In genomic region chr3:141921316-141921715, GRCh38 we compare ENCODE assay signal across 18 cellular contexts.
"Had no signal": no experiment of that assay in that cellular context is flagged by ENCODE, and none has a peak within 500 bp of the region (broad histone marks: within the 10 kb centered on the region; RNA-seq: fewer than 3 reads in every experiment).

No MANE protein-coding gene starts in this region.

- H3K27me3 Mint-ChIP-seq: dendritic cell treated with granulocyte-macrophage colony-stimulating factor and Interleukin-4, amounts not matched to agents 40 ng/mL and 50 ng/mL, for 4 days; stimulated activated naive CD8-positive, alpha-beta T cell treated with anti-CD3 and anti-CD28 coated beads, Interleukin-15, amount 100 ng/mL, for 72 hours had no signal

- H3K4me1 Mint-ChIP-seq: natural killer cell; stimulated activated naive CD8-positive, alpha-beta T cell treated with anti-CD3 and anti-CD28 coated beads, Interleukin-15, amount 100 ng/mL, for 72 hours had no signal

- H3K4me3 Mint-ChIP-seq: activated CD8-positive, alpha-beta T cell treated with anti-CD3 and anti-CD28 coated beads, Interleukin-2, amount 10 ng/mL, durations not matched to agents 7 days and 5 days; dendritic cell treated with granulocyte-macrophage colony-stimulating factor and Interleukin-4, amounts not matched to agents 40 ng/mL and 50 ng/mL, for 4 days; natural killer cell; stimulated activated naive CD8-positive, alpha-beta T cell treated with anti-CD3 and anti-CD28 coated beads, Interleukin-15, amount 100 ng/mL, for 72 hours had no signal

- H3K27ac Mint-ChIP-seq: dendritic cell treated with granulocyte-macrophage colony-stimulating factor and Interleukin-4, amounts not matched to agents 40 ng/mL and 50 ng/mL, for 4 days; natural killer cell; stimulated activated naive CD8-positive, alpha-beta T cell treated with anti-CD3 and anti-CD28 coated beads, Interleukin-15, amount 100 ng/mL, for 72 hours had no signal

- ATAC-seq: activated CD8-positive, alpha-beta T cell treated with anti-CD3 and anti-CD28 coated beads, Interleukin-2, amount 10 ng/mL, durations not matched to agents 7 days and 5 days; lower lobe of right lung; natural killer cell; right lobe of liver; stimulated activated naive CD8-positive, alpha-beta T cell treated with anti-CD3 and anti-CD28 coated beads, Interleukin-15, amount 100 ng/mL, for 72 hours had no signal

- H3K36me3 Mint-ChIP-seq: natural killer cell had no signal

- H3K9me3 Mint-ChIP-seq: activated naive CD4-positive, alpha-beta T cell treated with anti-CD3 and anti-CD28 coated beads, Interleukin-2, amount 50 U/mL, for 72 hours; dendritic cell treated with granulocyte-macrophage colony-stimulating factor and Interleukin-4, amounts not matched to agents 40 ng/mL and 50 ng/mL, for 4 days; natural killer cell; stimulated activated naive CD8-positive, alpha-beta T cell treated with anti-CD3 and anti-CD28 coated beads, Interleukin-15, amount 100 ng/mL, for 72 hours had no signal

- DNase-seq: activated CD4-positive, alpha-beta T cell treated with anti-CD3 and anti-CD28 coated beads for 48 hours; activated CD4-positive, CD25-positive, alpha-beta regulatory T cell; activated CD8-positive, alpha-beta T cell treated with anti-CD3 and anti-CD28 coated beads, Interleukin-2, amount 10 ng/mL, durations not matched to agents 7 days and 5 days; activated effector memory CD4-positive, alpha-beta T cell treated with anti-CD3 and anti-CD28 coated beads, Interleukin-2, amount 50 U/mL, for 16 hours; effector memory CD4-positive, alpha-beta T cell; esophagus squamous epithelium; left colon; lower lobe of right lung; natural killer cell; small intestine; stimulated activated CD4-positive, alpha-beta T cell treated with anti-CD3 and anti-CD28 coated beads, Interleukin-15, amount 100 ng/mL, for 24 hours; stimulated activated CD4-positive, alpha-beta T cell treated with anti-CD3 and anti-CD28 coated beads, Interleukin-2, amount 100 ng/mL, for 48 hours; stimulated activated naive CD8-positive, alpha-beta T cell treated with anti-CD3 and anti-CD28 coated beads, Interleukin-15, amount 100 ng/mL, for 72 hours; T1000; transverse colon had no signal
